Comparison of ENCODE assay signal across 1 cellular context in the genomic region with DNA sequence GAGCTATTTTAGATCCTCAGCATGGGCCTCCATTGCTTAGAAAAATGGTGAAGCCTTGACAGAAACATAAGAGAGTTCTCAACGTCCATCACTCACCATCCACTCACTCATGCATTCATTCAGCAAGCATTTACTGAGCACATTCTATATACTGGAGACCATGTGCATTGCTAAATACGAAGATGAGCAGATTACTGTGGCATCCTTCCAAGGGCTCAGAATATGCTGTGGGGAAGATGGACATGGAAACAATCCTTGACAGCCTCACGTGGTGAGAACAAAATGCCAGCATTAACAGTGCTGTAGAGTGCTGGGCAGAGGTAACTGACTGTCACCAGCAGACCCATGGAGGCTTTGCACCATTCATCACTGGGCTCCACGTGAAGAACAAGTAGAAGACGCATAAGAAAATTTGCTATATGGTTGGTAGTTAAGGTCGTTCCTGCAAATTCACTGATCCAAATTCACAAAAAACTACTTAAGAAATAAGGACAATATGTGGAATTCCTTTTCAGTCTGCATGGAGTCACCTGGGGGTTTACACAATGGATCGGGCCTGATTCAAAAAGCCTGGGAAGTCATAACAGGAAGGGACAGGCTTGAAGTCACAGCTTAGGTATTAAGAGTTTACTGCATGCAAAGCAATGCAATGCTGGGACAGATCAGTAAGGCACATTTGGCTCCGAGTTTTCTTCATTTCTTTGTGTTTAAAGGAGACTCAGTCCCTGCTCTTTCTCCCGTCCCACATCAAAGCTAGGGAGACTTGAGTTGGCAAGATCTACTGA.
TF ChIP-seq lines count a peak whose summit lies in the region.

No MANE protein-coding gene starts in this region.

TF ChIP-seq in IMR-90, 13 proteins besides CTCF, POLR2A, EP300 and RAD21:
- TF ChIP-seq MAZ (IDR thresholded peaks at IDR 0.05; ENCODE audit: borderline replicate concordance, low read depth, low read length) (no peak), CEBPB (IDR thresholded peaks at IDR 0.05; ENCODE audit: low read depth, low read length) (no peak), SMC3 (IDR thresholded peaks at IDR 0.05; ENCODE audit: low read depth, low read length) (no peak), CHD1 (IDR thresholded peaks at IDR 0.05; ENCODE audit: low read depth, low read length) (no peak), MXI1 (IDR thresholded peaks at IDR 0.05; ENCODE audit: borderline replicate concordance, low read depth, low read length) (no peak), BHLHE40 (IDR thresholded peaks at IDR 0.05; ENCODE audit: low read depth, low read length) (no peak), RCOR1 (IDR thresholded peaks at IDR 0.05; ENCODE audit: insufficient replicate concordance, low read length) (no peak), MAFK (IDR thresholded peaks at IDR 0.05; ENCODE audit: low read depth, low read length) (no peak), NFE2L2 (IDR thresholded peaks at IDR 0.05; ENCODE audit: low read depth, low read length) (no peak), RFX5 (IDR thresholded peaks at IDR 0.05; ENCODE audit: low read depth, low read length) (no peak), FOS (IDR thresholded peaks at IDR 0.05; ENCODE audit: low read depth, low read length) (no peak)
- TF ChIP-seq, protein P1, sequence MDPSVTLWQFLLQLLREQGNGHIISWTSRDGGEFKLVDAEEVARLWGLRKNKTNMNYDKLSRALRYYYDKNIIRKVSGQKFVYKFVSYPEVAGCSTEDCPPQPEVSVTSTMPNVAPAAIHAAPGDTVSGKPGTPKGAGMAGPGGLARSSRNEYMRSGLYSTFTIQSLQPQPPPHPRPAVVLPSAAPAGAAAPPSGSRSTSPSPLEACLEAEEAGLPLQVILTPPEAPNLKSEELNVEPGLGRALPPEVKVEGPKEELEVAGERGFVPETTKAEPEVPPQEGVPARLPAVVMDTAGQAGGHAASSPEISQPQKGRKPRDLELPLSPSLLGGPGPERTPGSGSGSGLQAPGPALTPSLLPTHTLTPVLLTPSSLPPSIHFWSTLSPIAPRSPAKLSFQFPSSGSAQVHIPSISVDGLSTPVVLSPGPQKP (IDR thresholded peaks at IDR 0.05; ENCODE audit: borderline replicate concordance, low read depth, low read length) = no peak
- TF ChIP-seq, protein P2, sequence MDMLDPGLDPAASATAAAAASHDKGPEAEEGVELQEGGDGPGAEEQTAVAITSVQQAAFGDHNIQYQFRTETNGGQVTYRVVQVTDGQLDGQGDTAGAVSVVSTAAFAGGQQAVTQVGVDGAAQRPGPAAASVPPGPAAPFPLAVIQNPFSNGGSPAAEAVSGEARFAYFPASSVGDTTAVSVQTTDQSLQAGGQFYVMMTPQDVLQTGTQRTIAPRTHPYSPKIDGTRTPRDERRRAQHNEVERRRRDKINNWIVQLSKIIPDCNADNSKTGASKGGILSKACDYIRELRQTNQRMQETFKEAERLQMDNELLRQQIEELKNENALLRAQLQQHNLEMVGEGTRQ (IDR thresholded peaks at IDR 0.05; ENCODE audit: low read depth, low read length) = no peak
